In the genomic region with DNA sequence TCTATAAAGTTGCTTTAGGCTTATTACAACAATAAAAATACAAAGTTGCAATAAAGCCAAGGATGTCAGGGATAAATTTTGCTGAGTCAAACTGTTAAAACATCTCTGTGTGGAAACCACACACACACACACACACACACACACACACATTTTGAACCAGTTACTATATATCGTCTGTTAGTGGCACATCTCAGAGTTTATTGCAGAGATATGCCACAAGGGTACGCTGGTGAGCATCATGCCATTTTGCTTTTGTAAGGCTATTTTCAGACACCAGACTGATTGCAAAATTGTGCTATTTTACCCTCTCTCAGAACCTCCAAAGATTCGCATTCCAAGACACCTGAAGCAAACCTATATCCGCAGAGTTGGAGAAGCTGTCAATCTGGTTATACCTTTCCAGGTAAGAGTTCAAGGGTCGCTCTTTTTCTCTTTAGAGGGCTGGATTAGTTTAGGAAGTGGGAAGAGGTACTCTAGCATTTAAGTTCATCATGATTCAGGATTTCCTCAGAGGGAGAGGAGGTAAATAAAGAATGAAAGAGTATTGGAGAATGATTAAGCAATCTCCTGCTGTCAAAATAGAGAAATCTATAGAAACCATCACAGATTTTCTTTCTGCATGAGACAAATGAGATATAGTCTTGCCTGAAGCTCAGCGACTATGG, we compare ENCODE assay signal across 1 cellular context.
TF ChIP-seq lines count a peak whose summit lies in the region.

No MANE protein-coding gene starts in this region.

TF ChIP-seq in K562, 482 proteins besides CTCF, POLR2A, EP300 and RAD21 (continued from another document and continues in another):
- TF ChIP-seq, protein P1, sequence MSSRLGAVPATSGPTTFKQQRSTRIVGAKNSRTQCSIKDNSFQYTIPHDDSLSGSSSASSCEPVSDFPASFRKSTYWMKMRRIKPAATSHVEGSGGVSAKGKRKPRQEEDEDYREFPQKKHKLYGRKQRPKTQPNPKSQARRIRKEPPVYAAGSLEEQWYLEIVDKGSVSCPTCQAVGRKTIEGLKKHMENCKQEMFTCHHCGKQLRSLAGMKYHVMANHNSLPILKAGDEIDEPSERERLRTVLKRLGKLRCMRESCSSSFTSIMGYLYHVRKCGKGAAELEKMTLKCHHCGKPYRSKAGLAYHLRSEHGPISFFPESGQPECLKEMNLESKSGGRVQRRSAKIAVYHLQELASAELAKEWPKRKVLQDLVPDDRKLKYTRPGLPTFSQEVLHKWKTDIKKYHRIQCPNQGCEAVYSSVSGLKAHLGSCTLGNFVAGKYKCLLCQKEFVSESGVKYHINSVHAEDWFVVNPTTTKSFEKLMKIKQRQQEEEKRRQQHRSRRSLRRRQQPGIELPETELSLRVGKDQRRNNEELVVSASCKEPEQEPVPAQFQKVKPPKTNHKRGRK (tag; IDR thresholded peaks at IDR 0.05) = no peak
- no peak for TF ChIP-seq MCM3 (IDR thresholded peaks at IDR 0.05)
- TF ChIP-seq FOXA3 (CRISPR knock-in tag; conservative IDR thresholded peaks at IDR 0.05 in 1 of 2, IDR thresholded peaks at IDR 0.05 in 1 of 2) = no peak
- peak; percentile 98 for TF ChIP-seq ZNF316 (IDR thresholded peaks at IDR 0.05)
- no peak for TF ChIP-seq ZNF197 (CRISPR knock-in tag; IDR thresholded peaks at IDR 0.05; ENCODE audit: low read depth)
- no peak for TF ChIP-seq HNRNPK (IDR thresholded peaks at IDR 0.05; ENCODE audit: low read depth, low read length, poor library complexity, severe bottlenecking)
- TF ChIP-seq, protein P2, sequence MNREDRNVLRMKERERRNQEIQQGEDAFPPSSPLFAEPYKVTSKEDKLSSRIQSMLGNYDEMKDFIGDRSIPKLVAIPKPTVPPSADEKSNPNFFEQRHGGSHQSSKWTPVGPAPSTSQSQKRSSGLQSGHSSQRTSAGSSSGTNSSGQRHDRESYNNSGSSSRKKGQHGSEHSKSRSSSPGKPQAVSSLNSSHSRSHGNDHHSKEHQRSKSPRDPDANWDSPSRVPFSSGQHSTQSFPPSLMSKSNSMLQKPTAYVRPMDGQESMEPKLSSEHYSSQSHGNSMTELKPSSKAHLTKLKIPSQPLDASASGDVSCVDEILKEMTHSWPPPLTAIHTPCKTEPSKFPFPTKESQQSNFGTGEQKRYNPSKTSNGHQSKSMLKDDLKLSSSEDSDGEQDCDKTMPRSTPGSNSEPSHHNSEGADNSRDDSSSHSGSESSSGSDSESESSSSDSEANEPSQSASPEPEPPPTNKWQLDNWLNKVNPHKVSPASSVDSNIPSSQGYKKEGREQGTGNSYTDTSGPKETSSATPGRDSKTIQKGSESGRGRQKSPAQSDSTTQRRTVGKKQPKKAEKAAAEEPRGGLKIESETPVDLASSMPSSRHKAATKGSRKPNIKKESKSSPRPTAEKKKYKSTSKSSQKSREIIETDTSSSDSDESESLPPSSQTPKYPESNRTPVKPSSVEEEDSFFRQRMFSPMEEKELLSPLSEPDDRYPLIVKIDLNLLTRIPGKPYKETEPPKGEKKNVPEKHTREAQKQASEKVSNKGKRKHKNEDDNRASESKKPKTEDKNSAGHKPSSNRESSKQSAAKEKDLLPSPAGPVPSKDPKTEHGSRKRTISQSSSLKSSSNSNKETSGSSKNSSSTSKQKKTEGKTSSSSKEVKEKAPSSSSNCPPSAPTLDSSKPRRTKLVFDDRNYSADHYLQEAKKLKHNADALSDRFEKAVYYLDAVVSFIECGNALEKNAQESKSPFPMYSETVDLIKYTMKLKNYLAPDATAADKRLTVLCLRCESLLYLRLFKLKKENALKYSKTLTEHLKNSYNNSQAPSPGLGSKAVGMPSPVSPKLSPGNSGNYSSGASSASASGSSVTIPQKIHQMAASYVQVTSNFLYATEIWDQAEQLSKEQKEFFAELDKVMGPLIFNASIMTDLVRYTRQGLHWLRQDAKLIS (CRISPR knock-in tag; IDR thresholded peaks at IDR 0.05) = no peak
- TF ChIP-seq TOE1 (IDR thresholded peaks at IDR 0.05; ENCODE audit: borderline replicate concordance) = 0 out of 2 replicates have a peak, but pooled peaks have one; percentile 34
- TF ChIP-seq TOE1 (CRISPR knock-in tag; IDR thresholded peaks at IDR 0.05; ENCODE audit: borderline replicate concordance, low read depth) = no peak
- TF ChIP-seq ZNF134 (CRISPR knock-in tag; conservative IDR thresholded peaks at IDR 0.05) = no peak
- no peak for TF ChIP-seq NFATC3 (IDR thresholded peaks at IDR 0.05)
- peak; percentile 47; the same call in 1 of the 2 replicates for TF ChIP-seq SMARCA4 (IDR thresholded peaks at IDR 0.05)
- no peak for TF ChIP-seq DACH1 (IDR thresholded peaks at IDR 0.05; ENCODE audit: partially characterized antibody)
- TF ChIP-seq TFAM (CRISPR knock-in tag; conservative IDR thresholded peaks at IDR 0.05) = no peak
- TF ChIP-seq, protein P3, sequence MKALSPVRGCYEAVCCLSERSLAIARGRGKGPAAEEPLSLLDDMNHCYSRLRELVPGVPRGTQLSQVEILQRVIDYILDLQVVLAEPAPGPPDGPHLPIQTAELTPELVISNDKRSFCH (CRISPR knock-in tag; IDR thresholded peaks at IDR 0.05) = no peak
- TF ChIP-seq, protein P3 (tag; IDR thresholded peaks at IDR 0.05) = no peak
- TF ChIP-seq TAF9B (IDR thresholded peaks at IDR 0.05; ENCODE audit: partially characterized antibody) = no peak
- no peak for TF ChIP-seq ZNF79 (CRISPR knock-in tag; IDR thresholded peaks at IDR 0.05; ENCODE audit: low read depth)
- no peak for TF ChIP-seq ZNF695 (CRISPR knock-in tag; IDR thresholded peaks at IDR 0.05)
- TF ChIP-seq ESRRB (CRISPR knock-in tag; IDR thresholded peaks at IDR 0.05; ENCODE audit: borderline replicate concordance) = no peak
- no peak for TF ChIP-seq ZNF239 (CRISPR knock-in tag; IDR thresholded peaks at IDR 0.05)
- no peak for TF ChIP-seq PRMT5 (CRISPR knock-in tag; IDR thresholded peaks at IDR 0.05)
- no peak for TF ChIP-seq ZNF785 (CRISPR knock-in tag; IDR thresholded peaks at IDR 0.05)
- TF ChIP-seq SAP30 (IDR thresholded peaks at IDR 0.05; ENCODE audit: borderline replicate concordance, insufficient read depth, low read depth, low read length, poor library complexity, severe bottlenecking) = no peak
- no peak for TF ChIP-seq CCAR2 (IDR thresholded peaks at IDR 0.05; ENCODE audit: low read depth, low read length)
- TF ChIP-seq, protein P4, sequence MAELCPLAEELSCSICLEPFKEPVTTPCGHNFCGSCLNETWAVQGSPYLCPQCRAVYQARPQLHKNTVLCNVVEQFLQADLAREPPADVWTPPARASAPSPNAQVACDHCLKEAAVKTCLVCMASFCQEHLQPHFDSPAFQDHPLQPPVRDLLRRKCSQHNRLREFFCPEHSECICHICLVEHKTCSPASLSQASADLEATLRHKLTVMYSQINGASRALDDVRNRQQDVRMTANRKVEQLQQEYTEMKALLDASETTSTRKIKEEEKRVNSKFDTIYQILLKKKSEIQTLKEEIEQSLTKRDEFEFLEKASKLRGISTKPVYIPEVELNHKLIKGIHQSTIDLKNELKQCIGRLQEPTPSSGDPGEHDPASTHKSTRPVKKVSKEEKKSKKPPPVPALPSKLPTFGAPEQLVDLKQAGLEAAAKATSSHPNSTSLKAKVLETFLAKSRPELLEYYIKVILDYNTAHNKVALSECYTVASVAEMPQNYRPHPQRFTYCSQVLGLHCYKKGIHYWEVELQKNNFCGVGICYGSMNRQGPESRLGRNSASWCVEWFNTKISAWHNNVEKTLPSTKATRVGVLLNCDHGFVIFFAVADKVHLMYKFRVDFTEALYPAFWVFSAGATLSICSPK (IDR thresholded peaks at IDR 0.05; ENCODE audit: borderline replicate concordance) = no peak
- TF ChIP-seq CBX1 (IDR thresholded peaks at IDR 0.05; ENCODE audit: low read depth) = no peak
- TF ChIP-seq SMAD3 (CRISPR knock-in tag; conservative IDR thresholded peaks at IDR 0.05) = no peak
- TF ChIP-seq IRF2 (CRISPR knock-in tag; IDR thresholded peaks at IDR 0.05) = no peak
- TF ChIP-seq SNRNP70 (optimal IDR thresholded peaks at IDR 0.05; ENCODE audit: low read depth, low read length) = no peak
- TF ChIP-seq PYGO2 (tag; IDR thresholded peaks at IDR 0.05) = no peak
- TF ChIP-seq, protein P5, sequence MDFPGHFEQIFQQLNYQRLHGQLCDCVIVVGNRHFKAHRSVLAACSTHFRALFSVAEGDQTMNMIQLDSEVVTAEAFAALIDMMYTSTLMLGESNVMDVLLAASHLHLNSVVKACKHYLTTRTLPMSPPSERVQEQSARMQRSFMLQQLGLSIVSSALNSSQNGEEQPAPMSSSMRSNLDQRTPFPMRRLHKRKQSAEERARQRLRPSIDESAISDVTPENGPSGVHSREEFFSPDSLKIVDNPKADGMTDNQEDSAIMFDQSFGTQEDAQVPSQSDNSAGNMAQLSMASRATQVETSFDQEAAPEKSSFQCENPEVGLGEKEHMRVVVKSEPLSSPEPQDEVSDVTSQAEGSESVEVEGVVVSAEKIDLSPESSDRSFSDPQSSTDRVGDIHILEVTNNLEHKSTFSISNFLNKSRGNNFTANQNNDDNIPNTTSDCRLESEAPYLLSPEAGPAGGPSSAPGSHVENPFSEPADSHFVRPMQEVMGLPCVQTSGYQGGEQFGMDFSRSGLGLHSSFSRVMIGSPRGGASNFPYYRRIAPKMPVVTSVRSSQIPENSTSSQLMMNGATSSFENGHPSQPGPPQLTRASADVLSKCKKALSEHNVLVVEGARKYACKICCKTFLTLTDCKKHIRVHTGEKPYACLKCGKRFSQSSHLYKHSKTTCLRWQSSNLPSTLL (IDR thresholded peaks at IDR 0.05) = no peak
- TF ChIP-seq WHSC1 (IDR thresholded peaks at IDR 0.05; ENCODE audit: low read length) = no peak
- TF ChIP-seq ZNF583 (CRISPR knock-in tag; IDR thresholded peaks at IDR 0.05) = no peak
- no peak for TF ChIP-seq PTRF (tag; IDR thresholded peaks at IDR 0.05)
- TF ChIP-seq, protein P6, sequence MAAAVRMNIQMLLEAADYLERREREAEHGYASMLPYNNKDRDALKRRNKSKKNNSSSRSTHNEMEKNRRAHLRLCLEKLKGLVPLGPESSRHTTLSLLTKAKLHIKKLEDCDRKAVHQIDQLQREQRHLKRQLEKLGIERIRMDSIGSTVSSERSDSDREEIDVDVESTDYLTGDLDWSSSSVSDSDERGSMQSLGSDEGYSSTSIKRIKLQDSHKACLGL (CRISPR knock-in tag; IDR thresholded peaks at IDR 0.05; ENCODE audit: borderline replicate concordance, poor library complexity, severe bottlenecking) = no peak
- TF ChIP-seq, protein P7, sequence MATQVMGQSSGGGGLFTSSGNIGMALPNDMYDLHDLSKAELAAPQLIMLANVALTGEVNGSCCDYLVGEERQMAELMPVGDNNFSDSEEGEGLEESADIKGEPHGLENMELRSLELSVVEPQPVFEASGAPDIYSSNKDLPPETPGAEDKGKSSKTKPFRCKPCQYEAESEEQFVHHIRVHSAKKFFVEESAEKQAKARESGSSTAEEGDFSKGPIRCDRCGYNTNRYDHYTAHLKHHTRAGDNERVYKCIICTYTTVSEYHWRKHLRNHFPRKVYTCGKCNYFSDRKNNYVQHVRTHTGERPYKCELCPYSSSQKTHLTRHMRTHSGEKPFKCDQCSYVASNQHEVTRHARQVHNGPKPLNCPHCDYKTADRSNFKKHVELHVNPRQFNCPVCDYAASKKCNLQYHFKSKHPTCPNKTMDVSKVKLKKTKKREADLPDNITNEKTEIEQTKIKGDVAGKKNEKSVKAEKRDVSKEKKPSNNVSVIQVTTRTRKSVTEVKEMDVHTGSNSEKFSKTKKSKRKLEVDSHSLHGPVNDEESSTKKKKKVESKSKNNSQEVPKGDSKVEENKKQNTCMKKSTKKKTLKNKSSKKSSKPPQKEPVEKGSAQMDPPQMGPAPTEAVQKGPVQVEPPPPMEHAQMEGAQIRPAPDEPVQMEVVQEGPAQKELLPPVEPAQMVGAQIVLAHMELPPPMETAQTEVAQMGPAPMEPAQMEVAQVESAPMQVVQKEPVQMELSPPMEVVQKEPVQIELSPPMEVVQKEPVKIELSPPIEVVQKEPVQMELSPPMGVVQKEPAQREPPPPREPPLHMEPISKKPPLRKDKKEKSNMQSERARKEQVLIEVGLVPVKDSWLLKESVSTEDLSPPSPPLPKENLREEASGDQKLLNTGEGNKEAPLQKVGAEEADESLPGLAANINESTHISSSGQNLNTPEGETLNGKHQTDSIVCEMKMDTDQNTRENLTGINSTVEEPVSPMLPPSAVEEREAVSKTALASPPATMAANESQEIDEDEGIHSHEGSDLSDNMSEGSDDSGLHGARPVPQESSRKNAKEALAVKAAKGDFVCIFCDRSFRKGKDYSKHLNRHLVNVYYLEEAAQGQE (CRISPR knock-in tag; IDR thresholded peaks at IDR 0.05; ENCODE audit: low read depth) = no peak
- peak in 1 of 2 experiments; percentile 63; a peak in 1 of 4 replicates for TF ChIP-seq ARNT (IDR thresholded peaks at IDR 0.05)
- peak; percentile 25; the same call in 1 of the 2 replicates for TF ChIP-seq SOX6 (IDR thresholded peaks at IDR 0.05)
- TF ChIP-seq, protein P8, sequence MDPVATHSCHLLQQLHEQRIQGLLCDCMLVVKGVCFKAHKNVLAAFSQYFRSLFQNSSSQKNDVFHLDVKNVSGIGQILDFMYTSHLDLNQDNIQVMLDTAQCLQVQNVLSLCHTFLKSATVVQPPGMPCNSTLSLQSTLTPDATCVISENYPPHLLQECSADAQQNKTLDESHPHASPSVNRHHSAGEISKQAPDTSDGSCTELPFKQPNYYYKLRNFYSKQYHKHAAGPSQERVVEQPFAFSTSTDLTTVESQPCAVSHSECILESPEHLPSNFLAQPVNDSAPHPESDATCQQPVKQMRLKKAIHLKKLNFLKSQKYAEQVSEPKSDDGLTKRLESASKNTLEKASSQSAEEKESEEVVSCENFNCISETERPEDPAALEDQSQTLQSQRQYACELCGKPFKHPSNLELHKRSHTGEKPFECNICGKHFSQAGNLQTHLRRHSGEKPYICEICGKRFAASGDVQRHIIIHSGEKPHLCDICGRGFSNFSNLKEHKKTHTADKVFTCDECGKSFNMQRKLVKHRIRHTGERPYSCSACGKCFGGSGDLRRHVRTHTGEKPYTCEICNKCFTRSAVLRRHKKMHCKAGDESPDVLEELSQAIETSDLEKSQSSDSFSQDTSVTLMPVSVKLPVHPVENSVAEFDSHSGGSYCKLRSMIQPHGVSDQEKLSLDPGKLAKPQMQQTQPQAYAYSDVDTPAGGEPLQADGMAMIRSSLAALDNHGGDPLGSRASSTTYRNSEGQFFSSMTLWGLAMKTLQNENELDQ (CRISPR knock-in tag; IDR thresholded peaks at IDR 0.05; ENCODE audit: borderline replicate concordance) = no peak
